Comparison of ENCODE assay signal across 1 cellular context in the genomic region with DNA sequence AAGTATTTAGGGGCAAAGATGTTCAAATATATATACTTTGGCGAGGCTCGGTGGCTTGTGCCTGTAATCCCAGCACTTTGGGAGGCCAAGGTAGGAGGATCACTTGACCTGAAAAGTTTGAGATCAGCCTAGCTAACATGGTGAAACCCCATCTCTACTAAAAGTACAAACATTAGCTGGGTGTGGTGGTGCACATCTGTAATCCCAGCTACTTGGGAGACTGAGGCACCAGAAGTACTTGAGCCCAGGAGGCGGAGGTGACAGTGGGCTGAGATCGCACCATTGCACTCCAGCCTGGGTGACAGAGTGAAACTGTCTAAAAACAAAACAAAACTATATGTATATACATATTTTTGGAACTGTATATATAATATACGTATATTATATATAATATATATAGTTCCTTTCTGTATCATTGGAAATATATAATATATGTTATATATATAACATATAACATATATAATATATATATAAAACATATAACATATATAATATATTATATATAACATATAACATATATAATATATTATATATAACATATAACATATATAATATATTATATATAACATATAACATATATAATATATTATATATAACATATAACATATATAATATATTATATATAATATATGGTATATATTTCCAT. TPM values are rescaled to one million over a fixed set of nuclear protein-coding genes. Genes with fewer than 3 reads are reported as not detected.
"Had no signal": no experiment of that assay in that cellular context is flagged by ENCODE, and none has a peak within 500 bp of the region (broad histone marks: within the 10 kb centered on the region; RNA-seq: fewer than 3 reads in every experiment).

No MANE protein-coding gene starts in this region.

RNA-seq across cellular contexts. Expression of a gene that starts 36.9 kb away (rescaled TPM):
- total RNA-seq: SJCRH30 had no signal
